In genomic region chr15:63048115-63048985, GRCh38 we compare ENCODE assay signal across 7 cellular contexts. TPM values are rescaled to one million over a fixed set of nuclear protein-coding genes. Genes with fewer than 3 reads are reported as not detected.
A peak's percentile ranks its signal among the peaks of the same experiment; 100 is the strongest.
DNase-seq lines count a peak whose midpoint lies in the region; ATAC-seq, FAIRE-seq and TF ChIP-seq lines count a peak whose summit lies in the region.

No MANE protein-coding gene starts in this region.

- peak overlapping the region; percentile 91 for H3K4me3 Mint-ChIP-seq in T-helper 2 cell treated with Interferon-gamma antibody and Interleukin-4, amounts not matched to agents 5 μg/mL and 100 μg/mL, for 36 hours
- H3K4me3 Mint-ChIP-seq in astrocyte (ENCODE audit: unreplicated experiment), result peak overlapping the region; percentile 95

- H3K9me2 ChIP-seq in hepatocyte (replicated peaks; ENCODE audit: insufficient read depth), result no peaks in the 10 kb centered on the region

- peak overlapping the region; percentile 63 for H3K27ac Mint-ChIP-seq in T-helper 2 cell treated with Interferon-gamma antibody and Interleukin-4, amounts not matched to agents 5 μg/mL and 100 μg/mL, for 36 hours
- H3K27ac Mint-ChIP-seq in astrocyte (ENCODE audit: unreplicated experiment), result peak overlapping the region; percentile 99

- peak overlapping the region; percentile 92 for H3K4me2 ChIP-seq in astrocyte (ENCODE audit: low read length)
- H3K4me2 ChIP-seq in hepatocyte, result peak overlapping the region; percentile 97

- H3K36me3 ChIP-seq in astrocyte (ENCODE audit: insufficient read depth, low read length) (peaks cover 75% of the 10 kb centered on the region), hepatocyte (replicated peaks; ENCODE audit: insufficient read depth, low read depth) (no peaks in the 10 kb centered on the region)

- H3K27me3 ChIP-seq in astrocyte (ENCODE audit: insufficient read depth, low read length), result no peaks in the 10 kb centered on the region
- no peaks in the 10 kb centered on the region for H3K27me3 ChIP-seq in hepatocyte

- H4K20me1 ChIP-seq in astrocyte (ENCODE audit: insufficient read depth, low read length) (peaks cover 95% of the 10 kb centered on the region), hepatocyte (ENCODE audit: insufficient read depth, poor library complexity, severe bottlenecking) (no peaks in the 10 kb centered on the region)

- H3K4me1 Mint-ChIP-seq in T-helper 2 cell treated with Interferon-gamma antibody and Interleukin-4, amounts not matched to agents 5 μg/mL and 100 μg/mL, for 36 hours (ENCODE audit: low read depth), result peaks cover 12% of the 10 kb centered on the region
- H3K4me1 Mint-ChIP-seq in astrocyte (ENCODE audit: low read depth, unreplicated experiment), result peaks cover 25% of the 10 kb centered on the region

- ATAC-seq in GM18498 (IDR thresholded peaks at IDR 0.05; ENCODE audit: unreplicated experiment) (peak; percentile 89), HG02885 (IDR thresholded peaks at IDR 0.05; ENCODE audit: poor library complexity, unreplicated experiment) (peak; percentile 87)

- TF ChIP-seq CTCF in astrocyte (IDR thresholded peaks at IDR 0.05; ENCODE audit: insufficient read depth, low read depth, low read length) (peak; percentile 77), hepatocyte (IDR thresholded peaks at IDR 0.05; ENCODE audit: poor library complexity) (peak; percentile 96), retinal pigment epithelial cell (conservative IDR thresholded peaks at IDR 0.05; ENCODE audit: low read depth, low read length) (peak; percentile 92)

- H3K9me3 ChIP-seq in astrocyte (ENCODE audit: insufficient read depth, low read depth, low read length), result no peaks in the 10 kb centered on the region
- H3K9me3 ChIP-seq in hepatocyte (ENCODE audit: low read depth), result no peaks in the 10 kb centered on the region

- H2AFZ ChIP-seq in astrocyte (ENCODE audit: low read depth, low read length) (no peak overlapping the region), hepatocyte (peak overlapping the region; percentile 13)

- H3K4me3 ChIP-seq in astrocyte (ENCODE audit: insufficient read depth, low read depth, low read length) (peak overlapping the region; percentile 99), hepatocyte (peak overlapping the region; percentile 70), retinal pigment epithelial cell (ENCODE audit: low read length) (peak overlapping the region; percentile 85)

- WGBS in hepatocyte (ENCODE audit: low lambda C conversion rate, missing lambda C conversion rate), result under 1% methylated on average over 67 of the region's 87 CpGs

- H3K79me2 ChIP-seq in astrocyte (ENCODE audit: insufficient read depth, low read length) (peaks cover 97% of the 10 kb centered on the region), hepatocyte (peaks cover 72% of the 10 kb centered on the region)

- H3K27ac ChIP-seq in astrocyte (ENCODE audit: low read depth, low read length) (peak overlapping the region; percentile 92), hepatocyte (peak overlapping the region; percentile 94)

- H3K36me3 Mint-ChIP-seq in T-helper 2 cell treated with Interferon-gamma antibody and Interleukin-4, amounts not matched to agents 5 μg/mL and 100 μg/mL, for 36 hours (ENCODE audit: low read depth), result no peaks in the 10 kb centered on the region
- peaks cover 41% of the 10 kb centered on the region for H3K36me3 Mint-ChIP-seq in astrocyte (ENCODE audit: low read depth, unreplicated experiment)

- H3K9ac ChIP-seq in astrocyte (ENCODE audit: low read length), result peak overlapping the region; percentile 100

- peaks cover 58% of the 10 kb centered on the region for H3K4me1 ChIP-seq in astrocyte (ENCODE audit: insufficient read depth, low read length)
- H3K4me1 ChIP-seq in hepatocyte (ENCODE audit: insufficient read depth), result peaks cover 45% of the 10 kb centered on the region

- peaks cover 60% of the 10 kb centered on the region for H3K27me3 Mint-ChIP-seq in T-helper 2 cell treated with Interferon-gamma antibody and Interleukin-4, amounts not matched to agents 5 μg/mL and 100 μg/mL, for 36 hours (ENCODE audit: low read depth)
- H3K27me3 Mint-ChIP-seq in astrocyte (ENCODE audit: low read depth, unreplicated experiment), result no peaks in the 10 kb centered on the region

- FAIRE-seq in astrocyte (lab: Jason Lieb, UNC), result no peak

- peak; percentile 68 for DNase-seq in NCI-H146 treated with DMSO at 0.1 percent for 48 hours (lab: John Stamatoyannopoulos, UW; ENCODE audit: unreplicated experiment)
- DNase-seq in T-helper 2 cell treated with Interferon-gamma antibody and Interleukin-4, amounts not matched to agents 5 μg/mL and 100 μg/mL, for 36 hours (ENCODE audit: low spot score), result peak; percentile 84
- peak; percentile 79 for DNase-seq in astrocyte (ENCODE audit: low read depth)
- peak; percentile 98 for DNase-seq in hepatocyte (ENCODE audit: low spot score)
- DNase-seq in retinal pigment epithelial cell (ENCODE audit: low read depth), result peak; percentile 60

- no peaks in the 10 kb centered on the region for H3K9me3 Mint-ChIP-seq in T-helper 2 cell treated with Interferon-gamma antibody and Interleukin-4, amounts not matched to agents 5 μg/mL and 100 μg/mL, for 36 hours
- H3K9me3 Mint-ChIP-seq in astrocyte (ENCODE audit: unreplicated experiment), result no peaks in the 10 kb centered on the region

RNA-seq across cellular contexts. Expression of gene TPM1, which starts 5.8 kb away (rescaled TPM):
- total RNA-seq in astrocyte, result 2,922 and 3,062 TPM in 2 replicates
- 283 and 291 TPM in 2 replicates for total RNA-seq in hepatocyte
- polyA plus RNA-seq in hepatocyte, result 353 and 477 TPM in 2 replicates

Comparison
In these comparisons a context has a peak if more than half of its experiments do, and no peak if none do; other contexts are left out.
1. Peak in every context shown above with its lines: DNase-seq, ATAC-seq, H3K4me3 ChIP-seq and H3K27ac ChIP-seq.
2. RNA of gene TPM1, which starts 5.8 kb away (total RNA-seq): 2,922 to 3,062 TPM in astrocyte; 283 to 291 TPM in hepatocyte; every median in the first group is over 10 times any median in the second.